26 cellular contexts compared by ENCODE assay signal in the genomic region with DNA sequence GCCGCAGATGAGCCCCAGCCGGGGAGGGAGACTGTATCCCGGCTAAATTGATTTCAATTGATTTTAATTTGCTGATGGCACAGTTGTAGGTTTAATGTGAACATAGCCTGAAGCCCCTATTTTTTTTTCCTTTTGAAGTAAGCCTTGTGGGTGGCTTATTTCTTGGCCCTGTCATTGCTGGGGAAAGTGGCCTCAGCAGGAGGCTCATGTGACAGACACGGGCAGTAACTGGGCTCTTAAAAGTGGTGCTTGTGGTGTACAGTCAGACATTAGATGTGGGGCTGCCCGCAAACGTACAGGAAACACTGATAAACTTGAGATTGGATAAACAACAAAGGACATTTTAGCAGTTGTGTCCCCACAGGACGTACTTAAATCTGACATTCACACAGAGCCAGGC.
"Had no signal": no experiment of that assay in that cellular context is flagged by ENCODE, and none has a peak within 500 bp of the region (broad histone marks: within the 10 kb centered on the region; RNA-seq: fewer than 3 reads in every experiment).

No MANE protein-coding gene starts in this region.

- H3K79me2 ChIP-seq: hepatocyte, parathyroid adenoma had no signal

- H3K9me3 ChIP-seq: uterus had no signal

- H3K36me3 Mint-ChIP-seq: activated naive CD8-positive, alpha-beta T cell treated with anti-CD3 and anti-CD28 coated beads, Interleukin-2, amount 10 ng/mL, durations not matched to agents 7 days and 5 days; stimulated activated memory B cell treated with anti-CD40 and anti-IgM and Interleukin-4, amounts not matched to agents 10 μg/mL and 1 μg/mL and 100 μg/mL, for 72 hours had no signal

- H3K27ac Mint-ChIP-seq: activated CD4-positive, alpha-beta T cell treated with anti-CD3 and anti-CD28 coated beads for 36 hours; activated naive CD4-positive, alpha-beta T cell treated with anti-CD3 and anti-CD28 coated beads for 36 hours; activated naive CD8-positive, alpha-beta T cell treated with anti-CD3 and anti-CD28 coated beads, Interleukin-2, amount 10 ng/mL, durations not matched to agents 7 days and 5 days; mesothelial cell of epicardium; natural killer cell; stimulated activated memory B cell treated with anti-CD40 and anti-IgM and Interleukin-4, amounts not matched to agents 10 μg/mL and 1 μg/mL and 100 μg/mL, for 72 hours; WTC11 had no signal

- H3K4me3 Mint-ChIP-seq: activated CD4-positive, alpha-beta T cell treated with anti-CD3 and anti-CD28 coated beads for 36 hours; activated naive CD4-positive, alpha-beta T cell treated with anti-CD3 and anti-CD28 coated beads for 36 hours; activated naive CD8-positive, alpha-beta T cell treated with anti-CD3 and anti-CD28 coated beads, Interleukin-2, amount 10 ng/mL, durations not matched to agents 7 days and 5 days; central memory CD8-positive, alpha-beta T cell; mesothelial cell of epicardium; natural killer cell; stimulated activated memory B cell treated with anti-CD40 and anti-IgM and Interleukin-4, amounts not matched to agents 10 μg/mL and 1 μg/mL and 100 μg/mL, for 72 hours; WTC11 had no signal

- H2AFZ ChIP-seq: hepatocyte, parathyroid adenoma had no signal

- H3K27me3 ChIP-seq: foreskin keratinocyte, hepatocyte, uterus had no signal

- H3K4me1 ChIP-seq: breast epithelium, foreskin keratinocyte, left ventricle myocardium inferior, parathyroid adenoma, sigmoid colon, uterus had no signal

- H3K27ac ChIP-seq: breast epithelium, foreskin keratinocyte, hepatocyte, left ventricle myocardium inferior, parathyroid adenoma, sigmoid colon, uterus had no signal

- DNase-seq: activated CD4-positive, alpha-beta T cell treated with anti-CD3 and anti-CD28 coated beads for 36 hours; activated CD4-positive, alpha-beta T cell treated with anti-CD3 and anti-CD28 coated beads, Interleukin-2, amount 50 U/mL, for 48 hours; activated CD8-positive, alpha-beta memory T cell treated with anti-CD3 and anti-CD28 coated beads, Interleukin-2, amount 50 U/mL, for 48 hours; activated naive CD4-positive, alpha-beta T cell treated with anti-CD3 and anti-CD28 coated beads for 36 hours; activated naive CD8-positive, alpha-beta T cell treated with anti-CD3 and anti-CD28 coated beads, Interleukin-2, amount 10 ng/mL, durations not matched to agents 7 days and 5 days; activated T-cell treated with anti-CD3 and anti-CD28 coated beads, Interleukin-2, amount 50 U/mL, for 48 hours; amniotic stem cell; effector memory CD4-positive, alpha-beta T cell; foreskin keratinocyte; kidney glomerular epithelial cell; left ventricle myocardium inferior; mammary epithelial cell; natural killer cell; sigmoid colon; stimulated activated CD4-positive, alpha-beta T cell treated with anti-CD3 and anti-CD28 coated beads, Interleukin-15, amount 100 ng/mL, for 24 hours; T-helper 9 cell; trophoblast cell; uterus had no signal

- H3K4me1 Mint-ChIP-seq: activated CD4-positive, alpha-beta T cell treated with anti-CD3 and anti-CD28 coated beads for 36 hours; activated naive CD8-positive, alpha-beta T cell treated with anti-CD3 and anti-CD28 coated beads, Interleukin-2, amount 10 ng/mL, durations not matched to agents 7 days and 5 days; central memory CD8-positive, alpha-beta T cell; mesothelial cell of epicardium; natural killer cell; stimulated activated memory B cell treated with anti-CD40 and anti-IgM and Interleukin-4, amounts not matched to agents 10 μg/mL and 1 μg/mL and 100 μg/mL, for 72 hours; WTC11 had no signal

- H3K27me3 Mint-ChIP-seq: activated naive CD8-positive, alpha-beta T cell treated with anti-CD3 and anti-CD28 coated beads, Interleukin-2, amount 10 ng/mL, durations not matched to agents 7 days and 5 days had no signal

- H3K4me3 ChIP-seq: breast epithelium, hepatocyte, left ventricle myocardium inferior, sigmoid colon, smooth muscle cell, uterus had no signal

- H3K9ac ChIP-seq: parathyroid adenoma had no signal

- H3K36me3 ChIP-seq: breast epithelium, left ventricle myocardium inferior, sigmoid colon, uterus had no signal

- H3K4me2 ChIP-seq: hepatocyte, smooth muscle cell had no signal
